In the genomic region with DNA sequence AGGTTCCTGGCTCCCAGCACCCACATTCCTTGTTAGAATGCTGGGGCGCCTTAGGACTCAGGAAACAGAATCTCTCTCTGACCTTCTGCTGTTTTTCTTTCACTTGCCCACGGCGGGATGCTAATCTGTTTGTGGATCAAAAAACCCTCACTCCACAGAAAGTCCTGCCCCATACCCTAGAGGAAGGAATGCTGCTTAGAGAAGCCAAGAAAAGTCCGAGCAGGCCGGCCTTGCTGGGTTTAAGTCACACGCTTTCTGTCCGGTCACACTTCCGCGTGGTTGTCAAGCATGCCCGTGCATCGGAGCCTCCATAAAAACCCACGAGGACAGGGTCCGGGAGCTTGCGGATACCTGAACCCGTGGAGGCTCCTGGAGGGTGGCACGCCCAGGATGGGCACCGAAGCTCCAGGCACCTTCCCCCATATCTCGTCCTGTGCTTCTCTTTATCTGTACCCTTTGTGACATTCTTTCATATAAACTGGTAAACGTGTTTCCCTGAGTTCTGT, we compare ENCODE assay signal across 11 cellular contexts.
"Had no signal": no experiment of that assay in that cellular context is flagged by ENCODE, and none has a peak within 500 bp of the region (broad histone marks: within the 10 kb centered on the region; RNA-seq: fewer than 3 reads in every experiment).

No MANE protein-coding gene starts in this region.

- ATAC-seq: effector memory CD8-positive, alpha-beta T cell; naive thymus-derived CD8-positive, alpha-beta T cell; stimulated activated naive CD8-positive, alpha-beta T cell treated with anti-CD3 and anti-CD28 coated beads, Interleukin-15, amount 100 ng/mL, for 72 hours; upper lobe of right lung had no signal

- H3K27ac ChIP-seq: brain microvascular endothelial cell, upper lobe of right lung had no signal

- H3K4me1 ChIP-seq: upper lobe of right lung had no signal

- FAIRE-seq: frontal cortex had no signal

- H3K27me3 ChIP-seq: brain microvascular endothelial cell, upper lobe of right lung had no signal

- H3K4me3 ChIP-seq: upper lobe of right lung had no signal

- H3K36me3 ChIP-seq: brain microvascular endothelial cell, upper lobe of right lung had no signal

- H3K9me3 ChIP-seq: upper lobe of right lung had no signal

- DNase-seq: activated CD4-positive, alpha-beta T cell treated with anti-CD3 and anti-CD28 coated beads, Interleukin-2, amount 10 ng/mL, durations not matched to agents 7 days and 5 days; activated CD8-positive, alpha-beta memory T cell treated with anti-CD3 and anti-CD28 coated beads, Interleukin-2, amount 50 U/mL, for 48 hours; activated naive CD8-positive, alpha-beta T cell treated with anti-CD3 and anti-CD28 coated beads, Interleukin-2, amount 10 ng/mL, durations not matched to agents 7 days and 5 days; brain microvascular endothelial cell; effector memory CD8-positive, alpha-beta T cell; left colon; naive thymus-derived CD8-positive, alpha-beta T cell; stimulated activated naive CD8-positive, alpha-beta T cell treated with anti-CD3 and anti-CD28 coated beads, Interleukin-15, amount 100 ng/mL, for 72 hours; SW 1271; upper lobe of right lung had no signal
